9 cellular contexts compared by ENCODE assay signal in the genomic region with DNA sequence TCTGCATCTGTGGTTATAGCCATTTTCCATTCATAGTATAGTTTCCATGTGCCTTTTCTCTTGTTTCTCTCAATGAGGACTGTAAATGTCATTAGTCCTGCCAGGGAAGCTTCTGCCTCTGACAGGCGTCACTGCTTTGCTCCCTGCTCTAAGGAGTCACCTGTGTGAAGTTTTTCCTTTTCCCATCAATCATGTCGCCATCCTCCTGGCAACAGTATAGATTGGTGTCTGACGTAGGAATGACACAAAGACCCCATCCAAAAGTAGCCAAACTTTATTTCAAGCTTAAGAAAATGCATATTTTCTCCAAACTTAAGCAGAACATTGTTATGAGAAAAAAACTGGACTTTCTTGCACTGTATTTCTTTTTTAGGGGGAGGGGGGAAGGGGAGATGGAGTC. TPM values are rescaled to one million over a fixed set of nuclear protein-coding genes. Genes with fewer than 3 reads are reported as not detected.
"Had no signal": no experiment of that assay in that cellular context is flagged by ENCODE, and none has a peak within 500 bp of the region (broad histone marks: within the 10 kb centered on the region; RNA-seq: fewer than 3 reads in every experiment).

No MANE protein-coding gene starts in this region.

- H3K4me3 ChIP-seq: GM12878 had no signal

- FAIRE-seq: G401.6, GM12878, GM12891, GM12892, GM18507, GM19239 had no signal

- ATAC-seq: GM12878 had no signal

- DNase-seq: GDM1, GF-D8 had no signal

RNA-seq across cellular contexts. Expression of a gene that starts 23.5 kb away (rescaled TPM):
- total RNA-seq: G401, GM12878 had no signal
- polyA plus RNA-seq: GM12878 had no signal
